ENCODE assay signal across 1 cellular context in genomic region chr18:57427429-57428181, GRCh38.
TF ChIP-seq lines count a peak whose summit lies in the region.

No MANE protein-coding gene starts in this region.

TF ChIP-seq in IMR-90, 13 proteins besides CTCF, POLR2A, EP300 and RAD21 (continued from another document):
- TF ChIP-seq CHD1 (IDR thresholded peaks at IDR 0.05; ENCODE audit: low read depth, low read length) (no peak), RFX5 (IDR thresholded peaks at IDR 0.05; ENCODE audit: low read depth, low read length) (no peak), FOS (IDR thresholded peaks at IDR 0.05; ENCODE audit: low read depth, low read length) (no peak), MXI1 (IDR thresholded peaks at IDR 0.05; ENCODE audit: borderline replicate concordance, low read depth, low read length) (no peak), NFE2L2 (IDR thresholded peaks at IDR 0.05; ENCODE audit: low read depth, low read length) (no peak), RCOR1 (IDR thresholded peaks at IDR 0.05; ENCODE audit: insufficient replicate concordance, low read length) (no peak), MAZ (IDR thresholded peaks at IDR 0.05; ENCODE audit: borderline replicate concordance, low read depth, low read length) (no peak)
